In the genomic region with DNA sequence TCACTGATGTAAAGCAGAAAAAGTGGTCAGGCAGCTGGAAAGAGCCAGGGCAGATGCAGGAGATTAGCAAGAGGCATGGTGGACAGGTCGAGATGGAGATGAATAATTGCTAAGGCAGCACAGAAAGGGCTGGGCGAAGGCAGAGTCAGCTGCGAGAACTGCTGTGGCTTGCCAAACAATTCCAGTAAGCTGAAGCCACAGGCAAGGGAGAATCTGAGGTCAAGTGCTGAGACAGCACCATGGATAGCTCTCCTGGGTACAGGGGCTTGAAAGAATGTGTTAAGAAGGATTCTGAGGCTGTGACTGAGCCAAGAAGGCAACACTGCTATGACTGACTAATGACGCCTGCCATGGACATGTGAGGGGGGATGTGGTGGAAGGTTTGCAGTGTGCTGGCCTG, we compare ENCODE assay signal across 11 cellular contexts.
DNase-seq lines count a peak whose midpoint lies in the region; ATAC-seq and TF ChIP-seq lines count a peak whose summit lies in the region.
"Had no signal": no experiment of that assay in that cellular context is flagged by ENCODE, and none has a peak within 500 bp of the region (broad histone marks: within the 10 kb centered on the region; RNA-seq: fewer than 3 reads in every experiment).

No MANE protein-coding gene starts in this region.

- H3K79me1 ChIP-seq in neuronal stem cell (ENCODE audit: low read depth, low read length): no peaks in the 10 kb centered on the region

- no peak overlapping the region for H2BK120ac ChIP-seq in neuronal stem cell (ENCODE audit: low read depth, low read length)

- H3K4me1 ChIP-seq in SJCRH30 (peaks cover 55% of the 10 kb centered on the region), neuronal stem cell (ENCODE audit: control insufficient read depth in 2 of 2, insufficient read depth in 1 of 2, low read depth in 1 of 2, low read length in 2 of 2) (peaks cover 0 to 15% of the 10 kb centered on the region in 2 donors), BE2C (no peaks in the 10 kb centered on the region)

- no peak overlapping the region for H2AK5ac ChIP-seq in neuronal stem cell (ENCODE audit: low read depth, low read length)

- no peak for TF ChIP-seq CTCF in BE2C (IDR thresholded peaks at IDR 0.05; ENCODE audit: low read depth, low read length)

- H4K8ac ChIP-seq in neuronal stem cell (ENCODE audit: low read depth, low read length): no peak overlapping the region

- H3K4me2 ChIP-seq in neuronal stem cell (ENCODE audit: insufficient read depth, low read length, poor library complexity, severe bottlenecking): no peak overlapping the region

- H3K9me3 ChIP-seq in SJCRH30 (replicated peaks) (no peaks in the 10 kb centered on the region), neuronal stem cell (replicated peaks in 1 of 2; ENCODE audit: control insufficient read depth in 2 of 2, insufficient read depth in 1 of 2, low read depth in 1 of 2, low read length in 2 of 2) (no peaks in the 10 kb centered on the region), BE2C (no peaks in the 10 kb centered on the region; the same call in 1 of the 2 replicates)
- H3K9me3 ChIP-seq: esophagus squamous epithelium had no signal

- H2AFZ ChIP-seq in neuronal stem cell (ENCODE audit: low read length): no peak overlapping the region

- no peak overlapping the region for H4K91ac ChIP-seq in neuronal stem cell (ENCODE audit: low read depth, low read length, poor library complexity)

- H3K36me3 ChIP-seq in SJCRH30: no peaks in the 10 kb centered on the region
- no peaks in the 10 kb centered on the region for H3K36me3 ChIP-seq in neuronal stem cell (replicated peaks in 1 of 2; ENCODE audit: control insufficient read depth in 2 of 2, insufficient read depth in 2 of 2, low read length in 2 of 2)
- no peaks in the 10 kb centered on the region for H3K36me3 ChIP-seq in BE2C
- H3K36me3 ChIP-seq: esophagus squamous epithelium had no signal

- H3K9ac ChIP-seq in neuronal stem cell (ENCODE audit: low read depth, low read length, poor library complexity): no peak overlapping the region

- no peak overlapping the region for H2BK15ac ChIP-seq in neuronal stem cell (ENCODE audit: low read length)

- no peak overlapping the region for H3K14ac ChIP-seq in neuronal stem cell (ENCODE audit: low read length)

- no peak overlapping the region for H2BK12ac ChIP-seq in neuronal stem cell (ENCODE audit: low read length)

- no peak overlapping the region for H3K23ac ChIP-seq in neuronal stem cell (ENCODE audit: low read depth, low read length, poor library complexity)

- no CpG with 5 or more reads among the region's 4 CpGs for WGBS in neuronal stem cell (ENCODE audit: extremely low coverage in 2 of 2, insufficient read length in 2 of 2, insufficient replicate concordance in 1 of 2), 2 donors

- DNase-seq in GM04503 (ENCODE audit: low read depth): peak; percentile 19
- DNase-seq in SJCRH30: peak; percentile 87 to 94
- peak; percentile 27 for DNase-seq in fibroblast of the conjunctiva (ENCODE audit: low read depth)
- no peak for DNase-seq in neuronal stem cell (ENCODE audit: low spot score)
- no peak for DNase-seq in BE2C
- no peak for DNase-seq in NCI-H774 (lab: John Stamatoyannopoulos, UW)
- DNase-seq in NCI-H1105 treated with DMSO at 0.1 percent for 48 hours (lab: John Stamatoyannopoulos, UW): no peak
- DNase-seq: DMS53, esophagus squamous epithelium, NCI-H1930 had no signal

- H3K27ac ChIP-seq in SJCRH30: no peak overlapping the region
- H3K27ac ChIP-seq in neuronal stem cell (replicated peaks; ENCODE audit: low read length): no peak overlapping the region
- H3K27ac ChIP-seq: esophagus squamous epithelium had no signal

- peak overlapping the region; percentile 32 for H3K18ac ChIP-seq in neuronal stem cell (ENCODE audit: low read length)

- no peak overlapping the region for H2BK5ac ChIP-seq in neuronal stem cell (ENCODE audit: low read length)

- H3K27me3 ChIP-seq in SJCRH30 (no peaks in the 10 kb centered on the region), neuronal stem cell (ENCODE audit: control insufficient read depth in 3 of 3, insufficient read depth in 3 of 3, low read depth in 1 of 3, low read length in 3 of 3) (no peaks in the 10 kb centered on the region), BE2C (no peaks in the 10 kb centered on the region)

- H3K4me3 ChIP-seq in SJCRH30 (no peak overlapping the region), neuronal stem cell (ENCODE audit: low read length in 2 of 2) (no peak overlapping the region), BE2C (ENCODE audit: low read depth, low read length) (no peak overlapping the region)
- H3K4me3 ChIP-seq: esophagus squamous epithelium had no signal

- H3K4ac ChIP-seq in neuronal stem cell (ENCODE audit: low read length): no peak overlapping the region

- ATAC-seq in HG02884 (IDR thresholded peaks at IDR 0.05; ENCODE audit: unreplicated experiment): no peak

Comparison
In these comparisons a context has a peak if more than half of its experiments do, and no peak if none do; other contexts are left out.
1. DNase-seq: peak in GM04503 (single experiment), SJCRH30 (2 of 2) and fibroblast of the conjunctiva (single experiment); none in neuronal stem cell (single experiment), BE2C (single experiment), NCI-H774 (single experiment) and NCI-H1105 treated with DMSO at 0.1 percent for 48 hours (single experiment).